ENCODE assay signal across 33 cellular contexts in the genomic region with DNA sequence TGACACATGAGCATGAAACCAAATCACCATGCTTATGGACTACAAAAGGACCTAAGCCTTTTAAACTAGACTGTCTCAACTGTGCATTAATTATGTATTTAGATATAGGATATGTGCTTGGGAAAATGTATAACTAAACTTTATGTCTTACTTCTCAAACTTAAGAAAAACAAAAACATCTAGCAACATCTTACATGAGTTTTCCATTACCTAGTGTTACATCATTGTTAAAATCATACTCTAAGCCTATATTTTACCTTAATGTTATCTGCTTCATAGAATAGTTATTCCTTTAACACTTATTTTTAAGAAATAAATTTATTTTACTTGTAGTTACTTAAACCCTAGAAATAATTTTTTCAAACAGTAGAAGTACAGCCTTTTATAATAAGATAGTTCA. TPM values are rescaled to one million over a fixed set of nuclear protein-coding genes. Genes with fewer than 3 reads are reported as not detected.
"Had no signal": no experiment of that assay in that cellular context is flagged by ENCODE, and none has a peak within 500 bp of the region (broad histone marks: within the 10 kb centered on the region; RNA-seq: fewer than 3 reads in every experiment).

No MANE protein-coding gene starts in this region.

- H3K9me3 ChIP-seq: esophagus squamous epithelium, gastroesophageal sphincter, heart left ventricle, left ventricle myocardium inferior, lower lobe of right lung, mucosa of descending colon had no signal

- H3K27ac ChIP-seq: coronary artery, dorsolateral prefrontal cortex, epithelial cell of prostate, esophagus squamous epithelium, gastroesophageal sphincter, heart left ventricle, hepatocyte, left ventricle myocardium inferior, lower lobe of right lung had no signal

- H3K36me3 ChIP-seq: esophagus squamous epithelium, gastroesophageal sphincter, heart left ventricle, left ventricle myocardium inferior, lower lobe of right lung had no signal

- ATAC-seq: effector memory CD8-positive, alpha-beta T cell; esophagus mucosa; gastroesophageal sphincter; heart left ventricle; left colon; left lobe of liver; lower lobe of right lung; mucosa of descending colon had no signal

- H2AFZ ChIP-seq: hepatocyte had no signal

- DNase-seq: dermis blood vessel endothelial cell; dorsolateral prefrontal cortex; effector CD8-positive, alpha-beta T cell; effector memory CD8-positive, alpha-beta T cell; endodermal cell; erythroblast; esophagus squamous epithelium; foreskin fibroblast; foreskin melanocyte; heart left ventricle; hypothalamus; kidney glomerular epithelial cell; left colon; left ventricle myocardium inferior; lower lobe of right lung; mesenchymal stem cell; mucosa of descending colon; naive B cell had no signal

- H3K79me2 ChIP-seq: hepatocyte had no signal

- H3K4me3 ChIP-seq: coronary artery, dorsolateral prefrontal cortex, esophagus squamous epithelium, gastroesophageal sphincter, heart left ventricle, hepatocyte, left ventricle myocardium inferior, lower lobe of right lung, mucosa of descending colon had no signal

- H3K27me3 ChIP-seq: dorsolateral prefrontal cortex, gastroesophageal sphincter had no signal

- H3K4me2 ChIP-seq: hepatocyte had no signal

- FAIRE-seq: endometrium, islet of Langerhans, keratinocyte had no signal

- H3K4me1 ChIP-seq: esophagus squamous epithelium, heart left ventricle, left ventricle myocardium inferior, lower lobe of right lung had no signal

RNA-seq across cellular contexts. Expression of a gene that starts 31.4 kb away (rescaled TPM):
- total RNA-seq: chondrocyte, dermis blood vessel endothelial cell, esophagus mucosa, esophagus squamous epithelium, gastroesophageal sphincter, heart left ventricle, hepatocyte, left colon, left lobe of liver, left ventricle myocardium inferior, liver, lower lobe of right lung, lung microvascular endothelial cell, mesenteric fat pad, mesothelial cell of epicardium, mucosa of descending colon, myocyte had no signal
- polyA plus RNA-seq: heart left ventricle, hepatocyte, keratinocyte, liver had no signal
